Comparison of ENCODE assay signal across 10 cellular contexts in the genomic region with DNA sequence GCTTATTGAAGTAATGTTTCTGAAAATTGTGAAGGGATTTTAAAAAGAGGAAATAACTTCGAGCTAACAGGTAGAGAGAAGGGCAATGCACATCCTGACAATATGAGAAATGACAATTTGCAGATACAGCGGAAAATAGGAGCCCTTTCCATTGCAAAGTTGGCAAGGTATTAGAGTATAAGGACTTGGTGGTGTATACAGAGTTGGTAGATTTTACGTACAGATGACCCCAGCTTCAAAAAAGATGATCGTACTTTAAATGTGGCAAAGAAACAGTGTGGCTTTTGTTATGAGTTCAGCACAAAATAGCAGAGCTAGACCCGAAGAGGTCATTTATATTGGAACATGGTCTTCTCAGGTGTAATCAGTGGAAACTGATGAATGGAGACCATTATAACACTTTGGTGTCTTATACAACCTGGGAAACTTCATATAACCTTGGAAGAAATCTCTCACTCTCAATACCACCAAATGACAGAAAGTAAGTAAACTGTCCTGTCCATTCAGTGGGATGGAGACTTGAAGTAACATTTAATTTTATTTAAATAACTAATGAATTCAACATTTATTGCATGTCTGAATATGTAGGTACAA. TPM values are rescaled to one million over a fixed set of nuclear protein-coding genes. Genes with fewer than 3 reads are reported as not detected.
DNase-seq lines count a peak whose midpoint lies in the region; ATAC-seq, FAIRE-seq and TF ChIP-seq lines count a peak whose summit lies in the region.
"Had no signal": no experiment of that assay in that cellular context is flagged by ENCODE, and none has a peak within 500 bp of the region (broad histone marks: within the 10 kb centered on the region; RNA-seq: fewer than 3 reads in every experiment).

No MANE protein-coding gene starts in this region.

- TF ChIP-seq EP300 in SK-N-SH (IDR thresholded peaks at IDR 0.05; ENCODE audit: borderline replicate concordance in 1 of 2, low read depth in 1 of 2, low read length in 1 of 2): no peak

- peak overlapping the region; percentile 91 for H3K27ac ChIP-seq in DND-41 (ENCODE audit: low read length)
- peak overlapping the region; percentile 46 for H3K27ac ChIP-seq in endothelial cell of umbilical vein (ENCODE audit: insufficient read depth, low read depth, low read length)
- peak overlapping the region; percentile 34 for H3K27ac ChIP-seq in skeletal muscle tissue (ENCODE audit: low read depth, low read length)
- H3K27ac ChIP-seq in SK-N-SH (ENCODE audit: low read depth in 2 of 2, low read length in 1 of 2): no peak overlapping the region

- 11% methylated on average over 5 of the region's 5 CpGs for WGBS in SK-N-SH (ENCODE audit: low lambda C conversion rate)

- no peaks in the 10 kb centered on the region for H3K9me2 ChIP-seq in SK-N-SH

- DNase-seq in DND-41: no peak
- peak; percentile 73 for DNase-seq in OCI-M1 (lab: John Stamatoyannopoulos, UW)
- DNase-seq in endothelial cell of umbilical vein (ENCODE audit: low read depth, low spot score): no peak
- no peak for DNase-seq in ureter (ENCODE audit: low spot score)
- no peak for DNase-seq in NCI-H345 (lab: John Stamatoyannopoulos, UW)
- no peak for DNase-seq in SK-N-SH
- no peak for DNase-seq in NCI-H2227 (lab: John Stamatoyannopoulos, UW; ENCODE audit: unreplicated experiment)
- DNase-seq: head of caudate nucleus, IMR-90 had no signal

- H3K27me3 ChIP-seq in DND-41 (ENCODE audit: insufficient read depth, low read length, poor library complexity) (no peaks in the 10 kb centered on the region), endothelial cell of umbilical vein (ENCODE audit: control insufficient read depth in 2 of 2, insufficient read depth in 2 of 2, low read length in 2 of 2) (no peaks in the 10 kb centered on the region), skeletal muscle tissue (ENCODE audit: control insufficient read depth in 3 of 3, insufficient read depth in 3 of 3, low read length in 3 of 3) (no peaks in the 10 kb centered on the region), SK-N-SH (ENCODE audit: insufficient read depth) (no peaks in the 10 kb centered on the region)

- ATAC-seq in DND-41 (ENCODE audit: insufficient read depth, low read depth): 0 out of 3 replicates have a peak, but pooled peaks have one; percentile 18

- H3K4me3 ChIP-seq in DND-41 (ENCODE audit: low read depth in 1 of 2, low read length in 2 of 2) (peak overlapping the region; percentile 47 to 57), endothelial cell of umbilical vein (replicated peaks in 1 of 3; ENCODE audit: insufficient read depth in 1 of 3, low read depth in 1 of 3, low read length in 3 of 3) (peak overlapping the region in 1 of 3 experiments; percentile 53), skeletal muscle tissue (ENCODE audit: low read length in 3 of 3) (peak overlapping the region; percentile 44 to 86 (median 56)), SK-N-SH (ENCODE audit: low read depth in 2 of 2, low read length in 1 of 2) (no peak overlapping the region)

- no peaks in the 10 kb centered on the region for H3K9me1 ChIP-seq in endothelial cell of umbilical vein (replicated peaks; ENCODE audit: control insufficient read depth, extremely low read depth, insufficient read depth, low read length)

- intact Hi-C loops in endothelial cell of umbilical vein (cut with micrococcal nuclease): loop anchor here (5.0 kb wide), 2 partner anchors 60 to 150 kb away; no protein-coding TSS in a partner anchor

- no peaks in the 10 kb centered on the region for H4K20me1 ChIP-seq in DND-41 (ENCODE audit: insufficient read depth, low read length)
- H4K20me1 ChIP-seq in endothelial cell of umbilical vein (replicated peaks; ENCODE audit: control insufficient read depth, extremely low read depth, insufficient read depth, low read length): no peaks in the 10 kb centered on the region
- no peaks in the 10 kb centered on the region for H4K20me1 ChIP-seq in SK-N-SH (ENCODE audit: insufficient read depth)

- peaks cover 78% of the 10 kb centered on the region for H3K79me2 ChIP-seq in DND-41 (ENCODE audit: insufficient read depth, low read length)
- peaks cover 46% of the 10 kb centered on the region for H3K79me2 ChIP-seq in endothelial cell of umbilical vein (ENCODE audit: control insufficient read depth, insufficient read depth, low read length)
- no peaks in the 10 kb centered on the region for H3K79me2 ChIP-seq in SK-N-SH (ENCODE audit: insufficient read depth)

- no peak for FAIRE-seq in endothelial cell of umbilical vein (lab: Jason Lieb, UNC)

- TF ChIP-seq POLR2A in endothelial cell of umbilical vein (IDR thresholded peaks at IDR 0.05; ENCODE audit: low read depth, low read length): no peak

- H3K36me3 ChIP-seq in DND-41 (ENCODE audit: insufficient read depth, low read length) (no peaks in the 10 kb centered on the region), endothelial cell of umbilical vein (ENCODE audit: control insufficient read depth in 2 of 2, extremely low read depth in 1 of 2, insufficient read depth in 2 of 2, low read length in 2 of 2) (no peaks in the 10 kb centered on the region), skeletal muscle tissue (ENCODE audit: control insufficient read depth in 3 of 3, insufficient read depth in 3 of 3, low read length in 3 of 3) (no peaks in the 10 kb centered on the region), SK-N-SH (replicated peaks in 1 of 2; ENCODE audit: control insufficient read depth in 1 of 2, insufficient read depth in 2 of 2, low read length in 1 of 2) (no peaks in the 10 kb centered on the region)

- BruUV-seq in endothelial cell of umbilical vein (replicated peaks; lab: Mats Ljungman, UMichigan): no TSS peak

- H3K4me2 ChIP-seq in DND-41 (ENCODE audit: insufficient read depth, low read length): peak overlapping the region; percentile 69
- peak overlapping the region; percentile 90 for H3K4me2 ChIP-seq in endothelial cell of umbilical vein (ENCODE audit: insufficient read depth, low read length)
- H3K4me2 ChIP-seq in SK-N-SH: no peak overlapping the region

- H3K9me3 ChIP-seq in DND-41 (ENCODE audit: insufficient read depth, low read length, severe bottlenecking) (peaks cover 2% of the 10 kb centered on the region), endothelial cell of umbilical vein (replicated peaks; ENCODE audit: control insufficient read depth, insufficient read depth, low read length) (no peaks in the 10 kb centered on the region), skeletal muscle tissue (ENCODE audit: control insufficient read depth in 3 of 3, low read length in 3 of 3) (peaks cover 0 to 2% (median 0%) of the 10 kb centered on the region in 3 donors), SK-N-SH (no peaks in the 10 kb centered on the region)

- peak overlapping the region; percentile 53 for H2AFZ ChIP-seq in DND-41 (ENCODE audit: low read depth, low read length)
- H2AFZ ChIP-seq in endothelial cell of umbilical vein (ENCODE audit: low read depth, low read length): no peak overlapping the region
- no peak overlapping the region for H2AFZ ChIP-seq in SK-N-SH (ENCODE audit: low read depth)

- no peak for TF ChIP-seq CTCF in DND-41 (IDR thresholded peaks at IDR 0.05; ENCODE audit: borderline replicate concordance, extremely low read depth, low read length, poor library complexity, severe bottlenecking)
- no peak for TF ChIP-seq CTCF in endothelial cell of umbilical vein (IDR thresholded peaks at IDR 0.05; ENCODE audit: extremely low read depth in 1 of 2, insufficient read depth in 1 of 2, low read depth in 1 of 2, low read length in 2 of 2)
- TF ChIP-seq CTCF in SK-N-SH (IDR thresholded peaks at IDR 0.05): no peak

- H3K4me1 ChIP-seq in DND-41 (ENCODE audit: insufficient read depth, low read length) (peaks cover 36% of the 10 kb centered on the region), endothelial cell of umbilical vein (ENCODE audit: control insufficient read depth, extremely low read depth, insufficient read depth, low read length) (peaks cover 31% of the 10 kb centered on the region), skeletal muscle tissue (ENCODE audit: control insufficient read depth in 3 of 3, insufficient read depth in 3 of 3, low read length in 3 of 3) (peaks cover 0 to 6% (median 4%) of the 10 kb centered on the region in 3 donors), SK-N-SH (ENCODE audit: control insufficient read depth in 1 of 2, insufficient read depth in 2 of 2, low read depth in 1 of 2, low read length in 1 of 2) (no peaks in the 10 kb centered on the region)

- dilution Hi-C loops in endothelial cell of umbilical vein (cut with MboI; ENCODE audit: extremely low pct_ligation_motif_present, low sequenced_read_pairs): no loop called here

- TF ChIP-seq RAD21 in SK-N-SH (IDR thresholded peaks at IDR 0.05; ENCODE audit: low read length): no peak

- peak overlapping the region; percentile 67 for H3K9ac ChIP-seq in DND-41 (ENCODE audit: low read depth, low read length)
- no peak overlapping the region for H3K9ac ChIP-seq in endothelial cell of umbilical vein (replicated peaks; ENCODE audit: extremely low read depth, insufficient read depth, low read length)
- H3K9ac ChIP-seq in skeletal muscle tissue (ENCODE audit: low read depth in 1 of 3, low read length in 3 of 3): peak overlapping the region; percentile 57 to 76 (median 63)
- no peak overlapping the region for H3K9ac ChIP-seq in SK-N-SH

- CTCF ChIA-PET in endothelial cell of umbilical vein (lab: Charles Lee) (interaction anchor here (0.8 to 4.4 kb wide), 6 partner anchors 10 to 287 kb away, joined by 3 to 21 read pairs (median 3); no protein-coding TSS in a partner anchor), SK-N-SH (lab: Yijun Ruan, JAX) (interaction anchor here (0.6 kb wide), 1 partner anchor 362 kb away, joined by 3 read pairs; no protein-coding TSS in a partner anchor)

- POLR2A ChIA-PET in endothelial cell of umbilical vein (lab: Charles Lee) (no interaction called here), SK-N-SH (lab: Yijun Ruan, JAX) (no interaction called here)

- no peaks in the 10 kb centered on the region for H3F3A ChIP-seq in SK-N-SH (replicated peaks; ENCODE audit: insufficient read depth)

RNA-seq across cellular contexts. Expression of gene CLEC2B, which starts 2.3 kb away (rescaled TPM):
- total RNA-seq in endothelial cell of umbilical vein (16.4 and 18.3 TPM in 2 replicates), skeletal muscle tissue (2.6 TPM), ureter (8.7 TPM)
- polyA plus RNA-seq in endothelial cell of umbilical vein (4.4 and 6.7 TPM in 2 replicates), SK-N-SH (2012; rRNA removed) (not detected in 2 replicates)
- polyA plus RNA-seq in endothelial cell of umbilical vein (2011; cell fraction: cytosol; rRNA removed): 8.0 and 9.4 TPM in 2 replicates
- 25.2 and 31.4 TPM in 2 replicates for polyA plus RNA-seq in endothelial cell of umbilical vein (2011; cell fraction: nucleus; rRNA removed)
- polyA plus RNA-seq in endothelial cell of umbilical vein (2012): 9.0 and 11.6 TPM in 2 replicates
- 2.2 and 6.4 TPM in 2 replicates for polyA minus RNA-seq in endothelial cell of umbilical vein
- polyA minus RNA-seq in endothelial cell of umbilical vein (2011; cell fraction: cytosol; rRNA and poly(A)+ RNA removed): 7.1 TPM
- 18.3 and 26.1 TPM in 2 replicates for polyA minus RNA-seq in endothelial cell of umbilical vein (2011; cell fraction: nucleus; rRNA and poly(A)+ RNA removed)
- not detected in 2 replicates for polyA plus RNA-seq in SK-N-SH (2012; cell fraction: cytosol; rRNA removed)
- not detected in 2 replicates for polyA plus RNA-seq in SK-N-SH (2012; cell fraction: nucleus; rRNA removed)

RNA-seq across cellular contexts. Expression of gene KLRF2, which starts 14.4 kb away (rescaled TPM):
- not detected in 2 replicates for total RNA-seq in endothelial cell of umbilical vein
- not detected in 2 replicates for polyA plus RNA-seq in endothelial cell of umbilical vein
- not detected in 2 replicates for polyA plus RNA-seq in endothelial cell of umbilical vein (2011; cell fraction: cytosol; rRNA removed)
- polyA plus RNA-seq in endothelial cell of umbilical vein (2011; cell fraction: nucleus; rRNA removed): not detected in 2 replicates
- not detected in 2 replicates for polyA plus RNA-seq in endothelial cell of umbilical vein (2012)
- not detected in 2 replicates for polyA minus RNA-seq in endothelial cell of umbilical vein
- polyA minus RNA-seq in endothelial cell of umbilical vein (2011; cell fraction: cytosol; rRNA and poly(A)+ RNA removed): not detected
- not detected in 2 replicates for polyA minus RNA-seq in endothelial cell of umbilical vein (2011; cell fraction: nucleus; rRNA and poly(A)+ RNA removed)
- not detected for total RNA-seq in skeletal muscle tissue
- total RNA-seq in ureter: not detected
- polyA plus RNA-seq in SK-N-SH (2012; rRNA removed): not detected in 2 replicates
- polyA plus RNA-seq in SK-N-SH (2012; cell fraction: cytosol; rRNA removed): not detected in 2 replicates
- not detected in 2 replicates for polyA plus RNA-seq in SK-N-SH (2012; cell fraction: nucleus; rRNA removed)
- total RNA-seq: IMR-90 had no signal
- polyA plus RNA-seq: IMR-90 had no signal

RNA-seq across cellular contexts. Expression of gene KLRF1, which starts 39.6 kb away (rescaled TPM):
- total RNA-seq in endothelial cell of umbilical vein (not detected in 2 replicates), skeletal muscle tissue (not detected), ureter (0.42 TPM)
- polyA plus RNA-seq in endothelial cell of umbilical vein (not detected in 2 replicates), SK-N-SH (2012; rRNA removed) (not detected in 2 replicates)
- polyA plus RNA-seq in endothelial cell of umbilical vein (2011; cell fraction: cytosol; rRNA removed): not detected in 2 replicates
- polyA plus RNA-seq in endothelial cell of umbilical vein (2011; cell fraction: nucleus; rRNA removed): not detected in 2 replicates
- not detected in 2 replicates for polyA plus RNA-seq in endothelial cell of umbilical vein (2012)
- not detected in 2 replicates for polyA minus RNA-seq in endothelial cell of umbilical vein
- not detected for polyA minus RNA-seq in endothelial cell of umbilical vein (2011; cell fraction: cytosol; rRNA and poly(A)+ RNA removed)
- polyA minus RNA-seq in endothelial cell of umbilical vein (2011; cell fraction: nucleus; rRNA and poly(A)+ RNA removed): not detected in 2 replicates
- polyA plus RNA-seq in SK-N-SH (2012; cell fraction: cytosol; rRNA removed): not detected in 2 replicates
- not detected in 2 replicates for polyA plus RNA-seq in SK-N-SH (2012; cell fraction: nucleus; rRNA removed)
- total RNA-seq: IMR-90 had no signal
- polyA plus RNA-seq: IMR-90 had no signal

Comparison
In these comparisons a context has a peak if more than half of its experiments do, and no peak if none do; other contexts are left out.
1. H3K27ac ChIP-seq: peak in DND-41 (single experiment), endothelial cell of umbilical vein (single experiment) and skeletal muscle tissue (single experiment); none in SK-N-SH (0 of 2).
2. H3K4me3 ChIP-seq: peak in DND-41 (2 of 2) and skeletal muscle tissue (3 of 3); none in SK-N-SH (0 of 2).
3. H3K9ac ChIP-seq: peak in DND-41 (single experiment) and skeletal muscle tissue (3 of 3); none in endothelial cell of umbilical vein (single experiment) and SK-N-SH (single experiment).